Comparison of ENCODE assay signal across 28 cellular contexts in the genomic region with DNA sequence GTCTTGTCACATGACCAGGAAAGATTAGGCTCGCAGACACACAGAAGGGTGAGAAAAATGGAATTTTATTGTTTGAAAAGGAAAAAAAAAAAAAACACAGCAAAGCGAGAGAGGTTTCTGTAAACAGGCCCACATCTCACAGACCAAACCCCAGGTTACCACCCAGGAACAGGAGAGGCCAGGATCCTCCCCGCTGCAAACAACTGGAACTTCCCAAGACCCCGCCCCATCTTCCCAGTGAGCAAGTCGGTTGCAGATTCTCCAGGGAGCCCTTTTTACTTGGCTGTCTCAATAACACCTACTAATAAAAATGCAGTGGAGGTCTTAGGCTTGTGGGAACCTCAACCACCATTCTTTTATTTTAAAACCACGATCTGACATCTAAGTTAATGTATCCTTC.
"Had no signal": no experiment of that assay in that cellular context is flagged by ENCODE, and none has a peak within 500 bp of the region (broad histone marks: within the 10 kb centered on the region; RNA-seq: fewer than 3 reads in every experiment).

No MANE protein-coding gene starts in this region.

- H3K4me1 Mint-ChIP-seq: activated B cell treated with CpG ODN at 0.5 μM for 24 hours; activated CD4-positive, alpha-beta T cell treated with anti-CD3 and anti-CD28 coated beads, Interleukin-2, amount 10 ng/mL, durations not matched to agents 24 days and 14 days; activated T-helper 17 cell treated with anti-CD3 and anti-CD28 coated beads, Interleukin-2, amount 50 U/mL, for 72 hours had no signal

- H3K9me3 ChIP-seq: SJCRH30 had no signal

- H3K4me3 ChIP-seq: breast epithelium, Peyer's patch, SJCRH30 had no signal

- H3K4me1 ChIP-seq: breast epithelium, Peyer's patch, SJCRH30 had no signal

- H3K36me3 ChIP-seq: breast epithelium, Peyer's patch, SJCRH30 had no signal

- ATAC-seq: activated T-helper 17 cell treated with anti-CD3 and anti-CD28 coated beads, Interleukin-2, amount 50 U/mL, for 72 hours; SK-N-SH treated with all-trans-retinoic acid at 6 μM for 48 hours had no signal

- DNase-seq: activated B cell treated with CpG ODN at 0.5 μM for 24 hours; activated CD4-positive, alpha-beta T cell treated with anti-CD3 and anti-CD28 coated beads for 1 hour; activated CD4-positive, alpha-beta T cell treated with anti-CD3 and anti-CD28 coated beads, Interleukin-2, amount 10 ng/mL, durations not matched to agents 24 days and 14 days; activated CD4-positive, alpha-beta T cell treated with anti-CD3 and anti-CD28 coated beads, Interleukin-2, amount 50 U/mL, for 48 hours; activated gamma-delta T cell; activated naive CD4-positive, alpha-beta T cell treated with anti-CD3 and anti-CD28 coated beads for 36 hours; activated T-cell treated with anti-CD3 and anti-CD28 coated beads, Interleukin-2, amount 50 U/mL, for 48 hours; anterior cingulate cortex; caudate nucleus; Kasumi-1; KBM-7; MV-4-11; NCI-H1092 treated with DMSO at 0.1 percent for 48 hours; NCI-H1436; NCI-H1694 treated with DMSO at 0.1 percent for 48 hours; NCI-H2029 treated with DMSO at 0.1 percent for 48 hours; NCI-H510A treated with DMSO at 0.1 percent for 48 hours; NCI-H69; Peyer's patch; Right ventricle myocardium superior; SJCRH30; T-helper 9 cell had no signal

- H3K27ac ChIP-seq: breast epithelium, Peyer's patch, RWPE1, SJCRH30 had no signal

- H3K27me3 Mint-ChIP-seq: activated B cell treated with CpG ODN at 0.5 μM for 24 hours; activated naive CD8-positive, alpha-beta T cell had no signal

- H3K27ac Mint-ChIP-seq: activated B cell treated with CpG ODN at 0.5 μM for 24 hours; activated CD4-positive, alpha-beta T cell treated with anti-CD3 and anti-CD28 coated beads, Interleukin-2, amount 10 ng/mL, durations not matched to agents 24 days and 14 days; activated naive CD4-positive, alpha-beta T cell treated with anti-CD3 and anti-CD28 coated beads for 36 hours; activated naive CD8-positive, alpha-beta T cell; activated T-helper 17 cell treated with anti-CD3 and anti-CD28 coated beads, Interleukin-2, amount 50 U/mL, for 72 hours; T-helper 1 cell treated with Interleukin-12 subunit alpha and Interleukin-12 subunit beta and Interleukin-4 antibody, amounts not matched to agents 30 μg/mL and 1 μg/mL, for 36 hours had no signal

- H3K27me3 ChIP-seq: breast epithelium, Peyer's patch had no signal

- H3K4me3 Mint-ChIP-seq: activated B cell treated with CpG ODN at 0.5 μM for 24 hours; activated CD4-positive, alpha-beta T cell treated with anti-CD3 and anti-CD28 coated beads, Interleukin-2, amount 10 ng/mL, durations not matched to agents 24 days and 14 days; activated naive CD4-positive, alpha-beta T cell treated with anti-CD3 and anti-CD28 coated beads for 36 hours; activated naive CD8-positive, alpha-beta T cell; activated T-helper 17 cell treated with anti-CD3 and anti-CD28 coated beads, Interleukin-2, amount 50 U/mL, for 72 hours; T-helper 1 cell treated with Interleukin-12 subunit alpha and Interleukin-12 subunit beta and Interleukin-4 antibody, amounts not matched to agents 30 μg/mL and 1 μg/mL, for 36 hours had no signal
